14 cellular contexts compared by ENCODE assay signal in the genomic region with DNA sequence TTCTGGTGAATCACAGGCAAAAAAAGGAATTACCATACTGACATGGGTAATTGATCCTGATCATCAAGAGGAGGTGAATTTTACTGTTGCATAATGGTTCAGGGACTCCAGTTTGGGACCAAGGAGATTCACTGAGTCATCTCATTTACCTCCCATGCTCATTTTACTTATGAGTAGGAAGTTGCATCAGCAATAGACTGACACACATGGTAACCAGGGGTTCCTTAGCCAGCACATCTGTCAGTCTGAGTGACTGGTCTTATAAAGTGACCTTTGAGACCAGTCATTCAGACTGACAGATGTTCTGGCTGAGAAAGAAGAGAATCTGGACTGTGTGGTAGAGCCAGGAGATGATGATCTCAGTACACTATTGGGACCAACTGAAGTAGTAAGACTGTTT.
DNase-seq lines count a peak whose midpoint lies in the region; ATAC-seq and TF ChIP-seq lines count a peak whose summit lies in the region.
"Had no signal": no experiment of that assay in that cellular context is flagged by ENCODE, and none has a peak within 500 bp of the region (broad histone marks: within the 10 kb centered on the region; RNA-seq: fewer than 3 reads in every experiment).

No MANE protein-coding gene starts in this region.

- H3K36me3 ChIP-seq in BJ (ENCODE audit: control insufficient read depth, insufficient read depth, low read length) (no peaks in the 10 kb centered on the region), GM23248 (ENCODE audit: low read depth) (no peaks in the 10 kb centered on the region)
- H3K36me3 ChIP-seq: ascending aorta, BLaER1 had no signal

- no peak overlapping the region for H3K4me2 ChIP-seq in GM23248 (ENCODE audit: unreplicated experiment)
- H3K4me2 ChIP-seq: BLaER1 had no signal

- no peak overlapping the region for H3K27ac Mint-ChIP-seq in activated T-helper 17 cell treated with anti-CD3 and anti-CD28 coated beads, Interleukin-2, amount 50 U/mL, for 72 hours
- H3K27ac Mint-ChIP-seq: activated CD4-positive, alpha-beta T cell treated with anti-CD3 and anti-CD28 coated beads, Interleukin-2, amount 10 ng/mL, durations not matched to agents 7 days and 5 days; T-helper 2 cell treated with Interferon-gamma antibody and Interleukin-4, amounts not matched to agents 5 μg/mL and 100 μg/mL, for 36 hours had no signal

- H3K27me3 ChIP-seq in BJ (ENCODE audit: control insufficient read depth, insufficient read depth, low read length) (no peaks in the 10 kb centered on the region), GM23248 (replicated peaks; ENCODE audit: insufficient read depth) (no peaks in the 10 kb centered on the region)
- H3K27me3 ChIP-seq: ascending aorta, BLaER1 had no signal

- H3K9me3 ChIP-seq in GM23248 (ENCODE audit: low read depth) = no peaks in the 10 kb centered on the region
- H3K9me3 ChIP-seq: BLaER1 had no signal

- H3K9ac ChIP-seq in GM23248 = no peak overlapping the region
- H3K9ac ChIP-seq: BLaER1 had no signal

- no peaks in the 10 kb centered on the region for H3K9me2 ChIP-seq in GM23248 (ENCODE audit: insufficient read depth)

- no peak overlapping the region for H3K27ac ChIP-seq in GM23248
- H3K27ac ChIP-seq: ascending aorta, BLaER1 had no signal

- TF ChIP-seq CTCF in BJ (IDR thresholded peaks at IDR 0.05; ENCODE audit: insufficient read depth, low read depth, low read length) = no peak

- POLR2A ChIA-PET in BJ (lab: Charles Lee) = no interaction called here

- ATAC-seq in activated T-helper 17 cell treated with anti-CD3 and anti-CD28 coated beads, Interleukin-2, amount 50 U/mL, for 72 hours (replicated peaks) = peak; percentile 64
- no peak for ATAC-seq in GM21423 (IDR thresholded peaks at IDR 0.05; ENCODE audit: unreplicated experiment)

- no peaks in the 10 kb centered on the region for H3F3A ChIP-seq in GM23248 (ENCODE audit: insufficient read depth)

- H3K4me3 ChIP-seq in BJ (ENCODE audit: low read depth, low read length) (no peak overlapping the region), GM23248 (no peak overlapping the region)
- H3K4me3 ChIP-seq: ascending aorta, BLaER1 had no signal

- no peaks in the 10 kb centered on the region for H4K20me1 ChIP-seq in GM23248 (ENCODE audit: insufficient read depth)
- H4K20me1 ChIP-seq: BLaER1 had no signal

- H3K79me2 ChIP-seq in GM23248 (ENCODE audit: insufficient read depth) = no peaks in the 10 kb centered on the region

- H3K36me3 Mint-ChIP-seq in activated T-helper 17 cell treated with anti-CD3 and anti-CD28 coated beads, Interleukin-2, amount 50 U/mL, for 72 hours (ENCODE audit: low read depth) = no peaks in the 10 kb centered on the region

- peak; percentile 12 for DNase-seq in BJ (ENCODE audit: low read depth)
- DNase-seq in GM23248 = peak; percentile 11
- peak; percentile 8 for DNase-seq in iris pigment epithelial cell (ENCODE audit: low read depth)
- DNase-seq in cerebellar nuclear complex (lab: John Stamatoyannopoulos, UW) = no peak
- DNase-seq in DMS153 (lab: John Stamatoyannopoulos, UW) = no peak
- DNase-seq: activated CD4-positive, alpha-beta T cell treated with anti-CD3 and anti-CD28 coated beads, Interleukin-2, amount 10 ng/mL, durations not matched to agents 7 days and 5 days; DND-41; NCI-H2029; SIG-M5 had no signal

- in situ Hi-C loops in GM23248 (cut with MboI) = no loop called here

- H3K4me3 Mint-ChIP-seq in activated T-helper 17 cell treated with anti-CD3 and anti-CD28 coated beads, Interleukin-2, amount 50 U/mL, for 72 hours = no peak overlapping the region
- H3K4me3 Mint-ChIP-seq: activated CD4-positive, alpha-beta T cell treated with anti-CD3 and anti-CD28 coated beads, Interleukin-2, amount 10 ng/mL, durations not matched to agents 7 days and 5 days; T-helper 2 cell treated with Interferon-gamma antibody and Interleukin-4, amounts not matched to agents 5 μg/mL and 100 μg/mL, for 36 hours had no signal

- H2AFZ ChIP-seq in GM23248 = no peak overlapping the region

- CTCF ChIA-PET in BJ (lab: Yijun Ruan, JAX) = no interaction called here

- H3K9me3 Mint-ChIP-seq in activated T-helper 17 cell treated with anti-CD3 and anti-CD28 coated beads, Interleukin-2, amount 50 U/mL, for 72 hours = no peaks in the 10 kb centered on the region
- H3K9me3 Mint-ChIP-seq: T-helper 2 cell treated with Interferon-gamma antibody and Interleukin-4, amounts not matched to agents 5 μg/mL and 100 μg/mL, for 36 hours had no signal

- H3K27me3 Mint-ChIP-seq in activated T-helper 17 cell treated with anti-CD3 and anti-CD28 coated beads, Interleukin-2, amount 50 U/mL, for 72 hours = peaks cover 2% of the 10 kb centered on the region
- H3K27me3 Mint-ChIP-seq: activated CD4-positive, alpha-beta T cell treated with anti-CD3 and anti-CD28 coated beads, Interleukin-2, amount 10 ng/mL, durations not matched to agents 7 days and 5 days had no signal

- peaks cover 5% of the 10 kb centered on the region; the same call in 1 of the 2 replicates for H3K4me1 ChIP-seq in GM23248 (ENCODE audit: insufficient read depth)
- H3K4me1 ChIP-seq: ascending aorta, BLaER1 had no signal

- H3K4me1 Mint-ChIP-seq in activated T-helper 17 cell treated with anti-CD3 and anti-CD28 coated beads, Interleukin-2, amount 50 U/mL, for 72 hours = no peaks in the 10 kb centered on the region
- H3K4me1 Mint-ChIP-seq: activated CD4-positive, alpha-beta T cell treated with anti-CD3 and anti-CD28 coated beads, Interleukin-2, amount 10 ng/mL, durations not matched to agents 7 days and 5 days had no signal

Comparison
In these comparisons a context has a peak if more than half of its experiments do, and no peak if none do; other contexts are left out.
1. DNase-seq: peak in BJ (single experiment), GM23248 (single experiment) and iris pigment epithelial cell (single experiment); none in cerebellar nuclear complex (0 of 2) and DMS153 (single experiment).